Comparison of ENCODE assay signal across 18 cellular contexts in the genomic region with DNA sequence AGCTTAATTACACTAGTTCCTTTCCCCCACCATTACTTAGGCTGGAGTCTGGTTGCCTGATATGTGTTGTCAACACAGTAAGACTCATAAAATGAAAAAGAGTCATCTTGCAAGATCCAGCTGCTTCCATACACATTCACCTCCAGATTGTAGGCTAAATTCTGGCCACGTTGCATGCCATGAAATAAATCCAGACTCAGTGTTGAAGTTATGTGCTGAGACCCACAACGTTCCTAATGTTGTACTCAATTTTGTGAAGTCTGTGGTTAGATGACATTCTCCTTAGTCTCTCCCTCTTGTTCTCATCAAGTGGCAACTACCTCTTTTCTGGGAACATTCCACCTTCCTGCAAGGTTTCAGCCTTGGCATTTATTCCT.
DNase-seq lines count a peak whose midpoint lies in the region; ATAC-seq and TF ChIP-seq lines count a peak whose summit lies in the region.
"Had no signal": no experiment of that assay in that cellular context is flagged by ENCODE, and none has a peak within 500 bp of the region (broad histone marks: within the 10 kb centered on the region; RNA-seq: fewer than 3 reads in every experiment).

No MANE protein-coding gene starts in this region.

- H3K27ac ChIP-seq in BLaER1 (no peak overlapping the region), MM.1S (ENCODE audit: low read length) (peak overlapping the region; percentile 65; the same call in 1 of the 2 replicates), cingulate gyrus (ENCODE audit: low read depth, low read length) (peak overlapping the region; percentile 44)
- H3K27ac ChIP-seq: foreskin keratinocyte, PC-9 had no signal

- 0 out of 2 replicates have a peak overlapping the region, but pooled peaks have one; percentile 27 for H2AFZ ChIP-seq in MM.1S (ENCODE audit: low read length)
- H2AFZ ChIP-seq: PC-9 had no signal

- no peaks in the 10 kb centered on the region for H3K79me2 ChIP-seq in MM.1S (ENCODE audit: low read length)

- no peaks in the 10 kb centered on the region for H3K9me2 ChIP-seq in MM.1S (replicated peaks; ENCODE audit: insufficient read depth, low read length)

- no peaks in the 10 kb centered on the region for H3K9me3 ChIP-seq in BLaER1
- no peaks in the 10 kb centered on the region for H3K9me3 ChIP-seq in MM.1S (replicated peaks; ENCODE audit: insufficient read depth, low read length)

- peaks cover 20% of the 10 kb centered on the region for H3K4me1 ChIP-seq in BLaER1
- peaks cover 19% of the 10 kb centered on the region for H3K4me1 ChIP-seq in MM.1S (ENCODE audit: low read length)
- H3K4me1 ChIP-seq: foreskin keratinocyte had no signal

- H3K27ac Mint-ChIP-seq in nephron progenitor cell = peak overlapping the region; percentile 16
- H3K27ac Mint-ChIP-seq: natural killer cell treated with Interleukin-12 subunit alpha and Interleukin-12 subunit beta and Interleukin-15 and Interleukin-18, amount 100 ng/mL, for 72 hours had no signal

- H3F3A ChIP-seq in MM.1S (ENCODE audit: insufficient read depth, low read length) = peaks cover 11% of the 10 kb centered on the region

- no peak for ATAC-seq in GM18907 (IDR thresholded peaks at IDR 0.05; ENCODE audit: unreplicated experiment)
- ATAC-seq in GM21576 (IDR thresholded peaks at IDR 0.05; ENCODE audit: unreplicated experiment) = no peak
- ATAC-seq: foreskin keratinocyte; K562; natural killer cell treated with Interleukin-12 subunit alpha and Interleukin-12 subunit beta and Interleukin-15 and Interleukin-18, amount 100 ng/mL, for 72 hours had no signal

- H3K9ac ChIP-seq in BLaER1 (no peak overlapping the region), MM.1S (ENCODE audit: low read length) (peak overlapping the region; percentile 4; the same call in 1 of the 2 replicates)

- peak overlapping the region; percentile 75 for H3K4me2 ChIP-seq in BLaER1
- peak overlapping the region; percentile 74 for H3K4me2 ChIP-seq in MM.1S (ENCODE audit: low read depth, low read length)
- H3K4me2 ChIP-seq: PC-9 had no signal

- H3K4me3 ChIP-seq in BLaER1 = no peak overlapping the region
- H3K4me3 ChIP-seq in MM.1S (ENCODE audit: low read length) = peak overlapping the region; percentile 22
- H3K4me3 ChIP-seq: K562, PC-9 had no signal

- no peaks in the 10 kb centered on the region for H3K27me3 Mint-ChIP-seq in nephron progenitor cell (ENCODE audit: low read depth, poor library complexity)
- H3K27me3 Mint-ChIP-seq: natural killer cell treated with Interleukin-12 subunit alpha and Interleukin-12 subunit beta and Interleukin-15 and Interleukin-18, amount 100 ng/mL, for 72 hours had no signal

- TF ChIP-seq CTCF in MM.1S (IDR thresholded peaks at IDR 0.05; ENCODE audit: low read length) = no peak
- TF ChIP-seq CTCF in nephron progenitor cell (IDR thresholded peaks at IDR 0.05) = no peak

- no peak overlapping the region for H3K4me3 Mint-ChIP-seq in nephron progenitor cell
- H3K4me3 Mint-ChIP-seq: natural killer cell treated with Interleukin-12 subunit alpha and Interleukin-12 subunit beta and Interleukin-15 and Interleukin-18, amount 100 ng/mL, for 72 hours had no signal

- H4K20me1 ChIP-seq in BLaER1 (no peaks in the 10 kb centered on the region), MM.1S (ENCODE audit: insufficient read depth, low read length) (no peaks in the 10 kb centered on the region)

- H3K4me1 Mint-ChIP-seq in nephron progenitor cell = peaks cover 21% of the 10 kb centered on the region

- no peaks in the 10 kb centered on the region for H3K36me3 Mint-ChIP-seq in nephron progenitor cell (ENCODE audit: low read depth)
- H3K36me3 Mint-ChIP-seq: natural killer cell treated with Interleukin-12 subunit alpha and Interleukin-12 subunit beta and Interleukin-15 and Interleukin-18, amount 100 ng/mL, for 72 hours had no signal

- no peaks in the 10 kb centered on the region for H3K9me3 Mint-ChIP-seq in nephron progenitor cell

- H3K36me3 ChIP-seq in BLaER1 = no peaks in the 10 kb centered on the region
- H3K36me3 ChIP-seq in MM.1S (replicated peaks; ENCODE audit: insufficient read depth, low read length) = no peaks in the 10 kb centered on the region

- H3K27me3 ChIP-seq in BLaER1 (no peaks in the 10 kb centered on the region), MM.1S (replicated peaks; ENCODE audit: insufficient read depth, low read length) (0 out of 2 replicates have a peak, but pooled peaks cover 3% of the 10 kb centered on the region)
- H3K27me3 ChIP-seq: foreskin keratinocyte had no signal

- no peak for DNase-seq in MM.1S
- no peak for DNase-seq in nephron progenitor cell
- DNase-seq in activated CD4-positive, alpha-beta T cell treated with anti-CD3 and anti-CD28 coated beads for 4 hours = no peak
- no peak for DNase-seq in HPDE6-E6E7 (ENCODE audit: extremely low spot score)
- DNase-seq: activated CD4-positive, alpha-beta T cell treated with anti-CD3 and anti-CD28 coated beads, Interleukin-2, amount 50 U/mL, for 4 hours; activated naive CD4-positive, alpha-beta T cell treated with anti-CD3 and anti-CD28 coated beads, Interleukin-2, amount 50 U/mL, for 16 hours; Calu3; central memory CD4-positive, alpha-beta T cell; foreskin keratinocyte; NCI-H1105; NCI-H526 treated with DMSO at 0.1 percent for 48 hours; PC-9 had no signal
